Comparison of ENCODE assay signal across 16 cellular contexts in the genomic region with DNA sequence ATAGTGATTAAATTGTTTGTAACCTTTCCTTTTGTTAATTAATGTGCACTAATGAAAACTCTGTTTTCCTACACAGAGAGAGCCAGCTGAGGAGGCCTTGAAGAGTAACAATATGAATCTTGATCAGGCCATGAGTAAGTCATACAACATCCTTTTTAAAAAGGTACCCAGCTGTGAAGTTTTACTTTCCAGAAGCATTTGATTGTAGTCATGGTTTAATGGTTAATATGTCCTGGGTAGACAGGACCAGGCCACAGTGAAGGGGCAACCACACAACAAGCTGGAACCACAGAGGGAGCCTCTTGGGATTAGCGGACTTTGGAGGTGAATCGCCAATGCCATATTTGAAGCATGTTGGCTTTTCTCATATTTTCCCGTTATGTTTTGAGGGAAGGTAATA. TPM values are rescaled to one million over a fixed set of nuclear protein-coding genes. Genes with fewer than 3 reads are reported as not detected.
A peak's percentile ranks its signal among the peaks of the same experiment; 100 is the strongest.
DNase-seq lines count a peak whose midpoint lies in the region; ATAC-seq, FAIRE-seq and TF ChIP-seq lines count a peak whose summit lies in the region.
"Had no signal": no experiment of that assay in that cellular context is flagged by ENCODE, and none has a peak within 500 bp of the region (broad histone marks: within the 10 kb centered on the region; RNA-seq: fewer than 3 reads in every experiment).

No MANE protein-coding gene starts in this region.

- H3K9me3 Mint-ChIP-seq in stimulated activated effector memory CD8-positive, alpha-beta T cell treated with anti-CD3 and anti-CD28 coated beads, Interleukin-12 subunit alpha, Interleukin-12 subunit beta, amount 100 ng/mL, for 72 hours, result no peaks in the 10 kb centered on the region
- no peaks in the 10 kb centered on the region for H3K9me3 Mint-ChIP-seq in stimulated activated naive CD8-positive, alpha-beta T cell treated with anti-CD3 and anti-CD28 coated beads, Interleukin-15, amount 100 ng/mL, for 72 hours
- H3K9me3 Mint-ChIP-seq: GM23338, IgD-negative memory B cell had no signal

- peaks cover 100% of the 10 kb centered on the region for H3K36me3 Mint-ChIP-seq in stimulated activated effector memory CD8-positive, alpha-beta T cell treated with anti-CD3 and anti-CD28 coated beads, Interleukin-12 subunit alpha, Interleukin-12 subunit beta, amount 100 ng/mL, for 72 hours

- no peaks in the 10 kb centered on the region for H3K27me3 ChIP-seq in kidney epithelial cell (ENCODE audit: control insufficient read depth, insufficient read depth, low read length)
- H3K27me3 ChIP-seq: BLaER1 had no signal

- no peak overlapping the region for H3K4me3 ChIP-seq in kidney epithelial cell (ENCODE audit: low read depth, low read length)
- H3K4me3 ChIP-seq: BLaER1, GM12878, GM23338 had no signal

- no peaks in the 10 kb centered on the region for H3K4me1 Mint-ChIP-seq in stimulated activated effector memory CD8-positive, alpha-beta T cell treated with anti-CD3 and anti-CD28 coated beads, Interleukin-12 subunit alpha, Interleukin-12 subunit beta, amount 100 ng/mL, for 72 hours
- no peaks in the 10 kb centered on the region for H3K4me1 Mint-ChIP-seq in stimulated activated naive CD8-positive, alpha-beta T cell treated with anti-CD3 and anti-CD28 coated beads, Interleukin-15, amount 100 ng/mL, for 72 hours
- H3K4me1 Mint-ChIP-seq: GM23338, IgD-negative memory B cell had no signal

- H3K27me3 Mint-ChIP-seq in stimulated activated naive CD8-positive, alpha-beta T cell treated with anti-CD3 and anti-CD28 coated beads, Interleukin-15, amount 100 ng/mL, for 72 hours, result no peaks in the 10 kb centered on the region
- H3K27me3 Mint-ChIP-seq: IgD-negative memory B cell had no signal

- DNase-seq in ACHN (peak; percentile 72), RCC 7860 (ENCODE audit: low spot score) (peak; percentile 47), kidney epithelial cell (ENCODE audit: low read depth) (peak; percentile 14), AML-193 (lab: John Stamatoyannopoulos, UW) (no peak), SHP77 treated with DMSO at 0.1 percent for 48 hours (lab: John Stamatoyannopoulos, UW) (no peak)
- DNase-seq in stimulated activated effector memory CD8-positive, alpha-beta T cell treated with anti-CD3 and anti-CD28 coated beads, Interleukin-12 subunit alpha, Interleukin-12 subunit beta, amount 100 ng/mL, for 72 hours (ENCODE audit: low spot score in 2 of 2), result no peak
- DNase-seq in stimulated activated naive CD8-positive, alpha-beta T cell treated with anti-CD3 and anti-CD28 coated beads, Interleukin-15, amount 100 ng/mL, for 72 hours, result no peak
- DNase-seq: Calu3, DMS 273 treated with DMSO at 0.1 percent for 48 hours, H7 had no signal

- no peak for TF ChIP-seq CTCF in kidney epithelial cell (IDR thresholded peaks at IDR 0.05; ENCODE audit: insufficient read depth, low read length, poor library complexity, severe bottlenecking)

- ATAC-seq in stimulated activated effector memory CD8-positive, alpha-beta T cell treated with anti-CD3 and anti-CD28 coated beads, Interleukin-12 subunit alpha, Interleukin-12 subunit beta, amount 100 ng/mL, for 72 hours, result no peak
- no peak for ATAC-seq in stimulated activated naive CD8-positive, alpha-beta T cell treated with anti-CD3 and anti-CD28 coated beads, Interleukin-15, amount 100 ng/mL, for 72 hours
- ATAC-seq: GM12878, GM23338 had no signal

- H3K36me3 ChIP-seq in kidney epithelial cell (ENCODE audit: control insufficient read depth, insufficient read depth, low read length), result peaks cover 2% of the 10 kb centered on the region

- no peak overlapping the region for H3K4me3 Mint-ChIP-seq in stimulated activated effector memory CD8-positive, alpha-beta T cell treated with anti-CD3 and anti-CD28 coated beads, Interleukin-12 subunit alpha, Interleukin-12 subunit beta, amount 100 ng/mL, for 72 hours
- H3K4me3 Mint-ChIP-seq in stimulated activated naive CD8-positive, alpha-beta T cell treated with anti-CD3 and anti-CD28 coated beads, Interleukin-15, amount 100 ng/mL, for 72 hours, result no peak overlapping the region
- H3K4me3 Mint-ChIP-seq: GM23338, IgD-negative memory B cell had no signal

- H3K27ac Mint-ChIP-seq in stimulated activated effector memory CD8-positive, alpha-beta T cell treated with anti-CD3 and anti-CD28 coated beads, Interleukin-12 subunit alpha, Interleukin-12 subunit beta, amount 100 ng/mL, for 72 hours, result peak overlapping the region; percentile 20
- no peak overlapping the region for H3K27ac Mint-ChIP-seq in stimulated activated naive CD8-positive, alpha-beta T cell treated with anti-CD3 and anti-CD28 coated beads, Interleukin-15, amount 100 ng/mL, for 72 hours
- H3K27ac Mint-ChIP-seq: GM23338, IgD-negative memory B cell had no signal

- in situ Hi-C loops in ACHN (cut with HindIII; ENCODE audit: low pct_ligation_motif_present, low pct_unique_long_range_greater_than_20kb, low sequenced_read_pairs), result no loop called here

- peak; percentile 79 for FAIRE-seq in RCC 7860 (lab: Jason Lieb, UNC)
- FAIRE-seq: A204.1, GM12878 had no signal

RNA-seq across cellular contexts. Expression of a gene that starts 55.6 kb away (rescaled TPM):
- 88.7 and 127 TPM in 2 replicates for total RNA-seq in kidney epithelial cell

RNA-seq across cellular contexts. Expression of a gene that starts 57.6 kb away (rescaled TPM):
- total RNA-seq in kidney epithelial cell, result 5.5 and 6.4 TPM in 2 replicates
- total RNA-seq: Daoy had no signal

Comparison
In these comparisons a context has a peak if more than half of its experiments do, and no peak if none do; other contexts are left out.
1. DNase-seq: peak in ACHN (single experiment), RCC 7860 (single experiment) and kidney epithelial cell (single experiment); none in stimulated activated effector memory CD8-positive, alpha-beta T cell treated with anti-CD3 and anti-CD28 coated beads, Interleukin-12 subunit alpha, Interleukin-12 subunit beta, amount 100 ng/mL, for 72 hours (0 of 2), stimulated activated naive CD8-positive, alpha-beta T cell treated with anti-CD3 and anti-CD28 coated beads, Interleukin-15, amount 100 ng/mL, for 72 hours (0 of 2), AML-193 (0 of 2) and SHP77 treated with DMSO at 0.1 percent for 48 hours (single experiment).